ENCODE assay signal across 22 cellular contexts in the genomic region with DNA sequence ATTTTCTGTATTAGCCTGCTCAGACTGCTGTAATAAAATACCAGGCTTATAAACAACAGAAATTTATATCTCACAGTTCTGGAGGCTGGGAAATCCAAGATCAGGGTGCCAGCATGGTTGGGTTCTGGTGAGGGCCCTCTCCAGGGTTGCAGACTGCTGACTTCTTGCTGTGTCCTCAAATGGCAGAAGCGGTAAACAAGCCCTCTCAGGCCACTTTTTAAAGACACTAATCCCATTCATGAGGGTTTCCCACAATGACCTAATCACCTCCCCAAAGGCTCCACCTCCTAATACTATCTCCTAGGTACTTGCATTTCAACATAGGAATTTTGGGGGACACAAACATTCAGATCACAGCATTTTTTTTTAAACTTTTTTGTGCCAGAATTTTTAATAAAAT.
"Had no signal": no experiment of that assay in that cellular context is flagged by ENCODE, and none has a peak within 500 bp of the region (broad histone marks: within the 10 kb centered on the region; RNA-seq: fewer than 3 reads in every experiment).

No MANE protein-coding gene starts in this region.

- DNase-seq: activated CD4-positive, alpha-beta T cell treated with anti-CD3 and anti-CD28 coated beads for 1 hour; activated CD4-positive, alpha-beta T cell treated with anti-CD3 and anti-CD28 coated beads, Interleukin-2, amount 50 U/mL, for 48 hours; amniotic stem cell; body of pancreas; caudate nucleus; colonic mucosa; erythroblast; heart left ventricle; immature natural killer cell; kidney glomerular epithelial cell; left ventricle myocardium inferior; mammary epithelial cell; mucosa of descending colon; naive thymus-derived CD8-positive, alpha-beta T cell; nucleus accumbens; retina; stimulated activated CD4-positive, alpha-beta T cell treated with anti-CD3 and anti-CD28 coated beads, Interleukin-2, amount 100 ng/mL, for 48 hours; T-helper 17 cell; uterus had no signal

- H3K27me3 ChIP-seq: body of pancreas, colonic mucosa, gastroesophageal sphincter, heart left ventricle, tibial nerve, uterus had no signal

- ATAC-seq: body of pancreas; gastroesophageal sphincter; heart left ventricle; mucosa of descending colon; naive thymus-derived CD8-positive, alpha-beta T cell; T-helper 17 cell had no signal

- H3K4me1 ChIP-seq: colonic mucosa, left ventricle myocardium inferior, uterus had no signal

- H3K36me3 ChIP-seq: colonic mucosa, uterus had no signal

- H3K9me3 ChIP-seq: body of pancreas, colonic mucosa, gastroesophageal sphincter, heart left ventricle, left ventricle myocardium inferior, mucosa of descending colon, tibial nerve, uterus had no signal

- H3K4me3 ChIP-seq: body of pancreas, colonic mucosa, gastroesophageal sphincter, heart left ventricle, left ventricle myocardium inferior, mucosa of descending colon, tibial nerve, uterus had no signal

- H3K27ac ChIP-seq: body of pancreas, colonic mucosa, gastroesophageal sphincter, heart left ventricle, left ventricle myocardium inferior, uterus, VCaP had no signal
